ENCODE assay signal across 8 cellular contexts in the genomic region with DNA sequence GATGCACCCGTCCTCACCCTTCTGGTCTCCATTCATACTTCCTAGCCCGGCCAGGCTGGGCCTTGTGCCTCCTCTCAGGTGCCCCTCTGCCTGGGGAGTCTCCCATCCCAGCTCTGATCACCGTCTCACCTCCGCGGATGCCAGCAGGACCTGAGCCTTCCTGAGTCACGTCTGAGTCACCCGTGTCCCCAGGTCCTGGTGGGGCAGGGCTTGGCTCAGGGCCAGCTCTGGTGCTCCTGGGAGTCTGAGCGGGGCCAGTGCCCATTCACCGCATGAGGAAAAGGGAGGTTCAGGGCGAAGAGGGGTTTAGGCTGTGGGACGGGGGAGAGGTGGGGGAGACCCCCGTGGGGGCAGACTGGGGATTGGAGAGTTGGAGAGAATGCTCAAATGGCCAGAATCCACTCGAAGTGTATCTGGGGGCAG. TPM values are rescaled to one million over a fixed set of nuclear protein-coding genes. Genes with fewer than 3 reads are reported as not detected.
DNase-seq lines count a peak whose midpoint lies in the region; ATAC-seq and TF ChIP-seq lines count a peak whose summit lies in the region.

No MANE protein-coding gene starts in this region.

- peaks cover 16% of the 10 kb centered on the region for H3K4me1 ChIP-seq in mucosa of descending colon (ENCODE audit: low read depth)

- no peak for TF ChIP-seq CTCF in mucosa of descending colon (IDR thresholded peaks at IDR 0.05)

- H3K9me3 ChIP-seq in mucosa of descending colon: no peaks in the 10 kb centered on the region

- ATAC-seq in activated CD4-positive, CD25-positive, alpha-beta regulatory T cell treated with anti-CD3 and anti-CD28 coated beads, Interleukin-2, amount 50 U/mL, for 24 hours: peak; percentile 8 to 12
- ATAC-seq in mucosa of descending colon (peak; percentile 37), HG03439 (IDR thresholded peaks at IDR 0.05; ENCODE audit: unreplicated experiment) (no peak)
- no peak for ATAC-seq in stimulated activated naive CD8-positive, alpha-beta T cell treated with anti-CD3 and anti-CD28 coated beads, Interleukin-15, Interleukin-2, amounts not matched to agents 100 U/mL and 50 U/mL, for 24 hours

- intact Hi-C loops in mucosa of descending colon (cut with DNase I, micrococcal nuclease): no loop called here

- no peak overlapping the region for H3K4me3 ChIP-seq in mucosa of descending colon

- peak; percentile 33 for DNase-seq in activated gamma-delta T cell treated with Interleukin-2 at 50 U/mL for 16 hours
- no peak for DNase-seq in activated gamma-delta T cell (lab: John Stamatoyannopoulos, UW)
- DNase-seq in dermis microvascular lymphatic vessel endothelial cell (ENCODE audit: low read depth in 2 of 2): peak; percentile 4 to 75
- peak; percentile 60 to 85 (median 74) for DNase-seq in mucosa of descending colon
- peak; percentile 70 for DNase-seq in stimulated activated naive CD8-positive, alpha-beta T cell treated with anti-CD3 and anti-CD28 coated beads, Interleukin-15, Interleukin-2, amounts not matched to agents 100 U/mL and 50 U/mL, for 24 hours
- no peak for DNase-seq in SKM-1 treated with dmso at 0.1 percent for 144 hours (lab: John Stamatoyannopoulos, UW; ENCODE audit: unreplicated experiment)

- no peaks in the 10 kb centered on the region for H3K36me3 ChIP-seq in mucosa of descending colon (ENCODE audit: low read depth)

RNA-seq across cellular contexts. Expression of a gene that starts 0.6 kb away (rescaled TPM):
- 0.76 and 0.90 TPM in 2 replicates for total RNA-seq in dermis microvascular lymphatic vessel endothelial cell
- total RNA-seq in mucosa of descending colon: 1 to 10 TPM in 1 of 3 donors, under 1 TPM in 2; 0.55 to 1.2 (median 0.80) TPM

RNA-seq across cellular contexts. Expression of a gene that starts 36.8 kb away (rescaled TPM):
- total RNA-seq in dermis microvascular lymphatic vessel endothelial cell (3.7 and 8.0 TPM in 2 replicates), mucosa of descending colon (10 to 100 TPM; 45.4 to 54.3 (median 50.2) TPM)

RNA-seq across cellular contexts. Expression of a gene that starts 51.9 kb away (rescaled TPM):
- 3.7 and 6.7 TPM in 2 replicates for total RNA-seq in dermis microvascular lymphatic vessel endothelial cell
- 10 to 100 TPM; 22.6 to 26.5 (median 25.6) TPM for total RNA-seq in mucosa of descending colon

RNA-seq across cellular contexts. Expression of a gene that starts 58.2 kb away (rescaled TPM):
- total RNA-seq in dermis microvascular lymphatic vessel endothelial cell (not detected in 2 replicates), mucosa of descending colon (not detected)

Comparison
In these comparisons a context has a peak if more than half of its experiments do, and no peak if none do; other contexts are left out.
1. DNase-seq: peak in activated gamma-delta T cell treated with Interleukin-2 at 50 U/mL for 16 hours (single experiment), dermis microvascular lymphatic vessel endothelial cell (2 of 2), mucosa of descending colon (3 of 3) and stimulated activated naive CD8-positive, alpha-beta T cell treated with anti-CD3 and anti-CD28 coated beads, Interleukin-15, Interleukin-2, amounts not matched to agents 100 U/mL and 50 U/mL, for 24 hours (single experiment); none in activated gamma-delta T cell (single experiment) and SKM-1 treated with dmso at 0.1 percent for 144 hours (single experiment).
2. ATAC-seq: peak in activated CD4-positive, CD25-positive, alpha-beta regulatory T cell treated with anti-CD3 and anti-CD28 coated beads, Interleukin-2, amount 50 U/mL, for 24 hours (2 of 2) and mucosa of descending colon (single experiment); none in stimulated activated naive CD8-positive, alpha-beta T cell treated with anti-CD3 and anti-CD28 coated beads, Interleukin-15, Interleukin-2, amounts not matched to agents 100 U/mL and 50 U/mL, for 24 hours (single experiment) and HG03439 (single experiment).